9 cellular contexts compared by ENCODE assay signal in genomic region chr6:26577720-26578072, GRCh38. TPM values are rescaled to one million over a fixed set of nuclear protein-coding genes. Genes with fewer than 3 reads are reported as not detected.
DNase-seq lines count a peak whose midpoint lies in the region; ATAC-seq, FAIRE-seq and TF ChIP-seq lines count a peak whose summit lies in the region.
"Had no signal": no experiment of that assay in that cellular context is flagged by ENCODE, and none has a peak within 500 bp of the region (broad histone marks: within the 10 kb centered on the region; RNA-seq: fewer than 3 reads in every experiment).

No MANE protein-coding gene starts in this region.

- no peak for ATAC-seq in CD8-positive, alpha-beta T cell

- H3K4me3 ChIP-seq in CD8-positive, alpha-beta T cell (ENCODE audit: low read depth, low read length), result peak overlapping the region; percentile 37
- H3K4me3 ChIP-seq in OCI-LY1 (ENCODE audit: low read depth, low read length, poor library complexity, severe bottlenecking) (peak overlapping the region; percentile 15), ectodermal cell (ENCODE audit: insufficient read depth, low read depth, low read length) (peak overlapping the region; percentile 32), kidney (ENCODE audit: low read length in 2 of 2) (peak overlapping the region in 1 of 2 donors; percentile 47)

- H3K4me3 Mint-ChIP-seq in CD8-positive, alpha-beta T cell, result peak overlapping the region; percentile 84
- H3K4me3 Mint-ChIP-seq in nephron progenitor cell, result peak overlapping the region; percentile 87

- in situ Hi-C loops in KBM-7 (cut with MboI; ENCODE audit: low pct_unique_long_range_greater_than_20kb, low sequenced_read_pairs), result no loop called here

- TF ChIP-seq CTCF in CD8-positive, alpha-beta T cell (IDR thresholded peaks at IDR 0.05), result no peak
- TF ChIP-seq CTCF in OCI-LY1 (IDR thresholded peaks at IDR 0.05; ENCODE audit: low read length) (no peak), nephron progenitor cell (IDR thresholded peaks at IDR 0.05) (no peak), kidney (IDR thresholded peaks at IDR 0.05; ENCODE audit: borderline replicate concordance, extremely low read depth, insufficient read depth) (no peak)

- no peak for FAIRE-seq in kidney (lab: Jason Lieb, UNC)

- no peak overlapping the region for H3K27ac ChIP-seq in CD8-positive, alpha-beta T cell (ENCODE audit: low read depth, low read length)
- H3K27ac ChIP-seq in OCI-LY1 (ENCODE audit: low read depth, low read length, poor library complexity, severe bottlenecking), result no peak overlapping the region
- no peak overlapping the region for H3K27ac ChIP-seq in ectodermal cell (ENCODE audit: insufficient read depth, low read depth, low read length, poor library complexity, severe bottlenecking)
- no peak overlapping the region for H3K27ac ChIP-seq in kidney (ENCODE audit: low read depth in 2 of 2, low read length in 2 of 2)

- POLR2A ChIA-PET in CD8-positive, alpha-beta T cell (lab: Charles Lee), result interaction anchor here (0.6 to 1.6 kb wide), 4 partner anchors 9 to 304 kb away, joined by 3 to 9 read pairs (median 5); partner anchors contain the start of gene HMGN4

- H3K4me1 ChIP-seq in CD8-positive, alpha-beta T cell (ENCODE audit: insufficient read depth, low read length), result peaks cover 8% of the 10 kb centered on the region
- H3K4me1 ChIP-seq in OCI-LY1 (ENCODE audit: insufficient read depth, low read length, severe bottlenecking) (peaks cover 17% of the 10 kb centered on the region), ectodermal cell (ENCODE audit: control insufficient read depth, insufficient read depth, low read length) (no peaks in the 10 kb centered on the region), kidney (ENCODE audit: control insufficient read depth in 1 of 2, insufficient read depth in 1 of 2, low read depth in 1 of 2, low read length in 2 of 2) (no peaks in the 10 kb centered on the region)

- no peak overlapping the region for H3K9ac ChIP-seq in OCI-LY1 (ENCODE audit: low read length)
- H3K9ac ChIP-seq in kidney (ENCODE audit: low read length in 2 of 2), result no peak overlapping the region

- H3K4me1 Mint-ChIP-seq in CD8-positive, alpha-beta T cell (ENCODE audit: low read depth), result peaks cover 22% of the 10 kb centered on the region
- H3K4me1 Mint-ChIP-seq in nephron progenitor cell, result peaks cover 6% of the 10 kb centered on the region

- no peak overlapping the region for H2AFZ ChIP-seq in OCI-LY1 (ENCODE audit: low read length)

- intact Hi-C loops in CD8-positive, alpha-beta T cell (cut with DNase I, micrococcal nuclease), result loop anchor here (10.0 kb wide), 2 partner anchors 253 to 897 kb away; partner anchors contain the start of gene ZNF184 (in 1 of the 2)
- intact Hi-C loops in kidney (cut with DNase I), result loop anchor here (10.0 kb wide), 1 partner anchor 233 kb away; no protein-coding TSS in a partner anchor

- H3K36me3 Mint-ChIP-seq in CD8-positive, alpha-beta T cell, result no peaks in the 10 kb centered on the region
- no peaks in the 10 kb centered on the region for H3K36me3 Mint-ChIP-seq in nephron progenitor cell (ENCODE audit: low read depth)

- no peaks in the 10 kb centered on the region for H3K27me3 ChIP-seq in CD8-positive, alpha-beta T cell (ENCODE audit: insufficient read depth, low read length)
- no peaks in the 10 kb centered on the region; the same call in 1 of the 2 replicates for H3K27me3 ChIP-seq in OCI-LY1 (ENCODE audit: insufficient read depth, low read length)
- peaks cover 41% of the 10 kb centered on the region for H3K27me3 ChIP-seq in ectodermal cell (ENCODE audit: control insufficient read depth, insufficient read depth, low read length, poor library complexity, severe bottlenecking)

- H3K9me3 ChIP-seq in CD8-positive, alpha-beta T cell (ENCODE audit: low read length), result no peaks in the 10 kb centered on the region
- H3K9me3 ChIP-seq in OCI-LY1 (ENCODE audit: low read length) (peaks cover 7% of the 10 kb centered on the region; the same call in 1 of the 2 replicates), ectodermal cell (ENCODE audit: control insufficient read depth, low read length) (peaks cover 2% of the 10 kb centered on the region), kidney (ENCODE audit: control insufficient read depth in 1 of 2, low read length in 2 of 2) (peaks cover 2 to 15% of the 10 kb centered on the region in 2 donors)

- H3F3A ChIP-seq in OCI-LY1 (ENCODE audit: insufficient read depth, low read length), result no peaks in the 10 kb centered on the region

- no peaks in the 10 kb centered on the region for H3K9me2 ChIP-seq in OCI-LY1 (ENCODE audit: low read depth, low read length)

- WGBS in ectodermal cell, 2 experiments, result 6 to 8% methylated on average over 17 of the region's 17 CpGs

- H3K27me3 Mint-ChIP-seq in CD8-positive, alpha-beta T cell (ENCODE audit: low read depth), result no peaks in the 10 kb centered on the region
- peaks cover 94% of the 10 kb centered on the region for H3K27me3 Mint-ChIP-seq in nephron progenitor cell (ENCODE audit: low read depth, poor library complexity)

- no peaks in the 10 kb centered on the region for H3K36me3 ChIP-seq in CD8-positive, alpha-beta T cell (ENCODE audit: insufficient read depth, low read length)
- no peaks in the 10 kb centered on the region for H3K36me3 ChIP-seq in OCI-LY1 (ENCODE audit: insufficient read depth, low read length)
- no peaks in the 10 kb centered on the region for H3K36me3 ChIP-seq in ectodermal cell (ENCODE audit: control insufficient read depth, insufficient read depth, low read length)
- H3K36me3 ChIP-seq in kidney (ENCODE audit: control insufficient read depth in 1 of 2, insufficient read depth in 2 of 2, low read length in 2 of 2), result no peaks in the 10 kb centered on the region

- H3K9me3 Mint-ChIP-seq in CD8-positive, alpha-beta T cell, result peaks cover 10% of the 10 kb centered on the region
- H3K9me3 Mint-ChIP-seq in nephron progenitor cell, result peaks cover 28% of the 10 kb centered on the region

- H3K4me2 ChIP-seq in OCI-LY1 (ENCODE audit: low read length), result peak overlapping the region; percentile 28

- H4K20me1 ChIP-seq in OCI-LY1 (ENCODE audit: insufficient read depth, low read length), result no peaks in the 10 kb centered on the region

- H3K27ac Mint-ChIP-seq in CD8-positive, alpha-beta T cell, result no peak overlapping the region
- no peak overlapping the region for H3K27ac Mint-ChIP-seq in nephron progenitor cell

- DNase-seq in CD8-positive, alpha-beta T cell, result no peak
- DNase-seq in nephron progenitor cell, result no peak
- DNase-seq in KBM-7, result no peak
- no peak for DNase-seq in NCI-H146 (lab: John Stamatoyannopoulos, UW)
- no peak for DNase-seq in kidney
- DNase-seq in COLO829 (ENCODE audit: low spot score), result no peak
- DNase-seq: NCI-H1105 treated with DMSO at 0.1 percent for 48 hours had no signal

- no peaks in the 10 kb centered on the region for H3K79me2 ChIP-seq in OCI-LY1 (ENCODE audit: insufficient read depth, low read length)

- CTCF ChIA-PET in CD8-positive, alpha-beta T cell (lab: Charles Lee), result interaction anchor here (4.0 to 6.7 kb wide), 2 partner anchors 17 to 236 kb away, joined by 13 to 61 read pairs; partner anchors contain the start of gene ABT1

RNA-seq across cellular contexts. Expression of gene ABT1, which starts 19.1 kb away (rescaled TPM):
- total RNA-seq in CD8-positive, alpha-beta T cell, result 10 to 100 TPM; 42.5 to 44.2 TPM
- 17.3 TPM for polyA plus RNA-seq in ectodermal cell (2013, experiment 1 of 4)
- 18.4 TPM for polyA plus RNA-seq in ectodermal cell (2013, experiment 2 of 4)
- polyA plus RNA-seq in ectodermal cell (2013, experiment 3 of 4), result 15.8 TPM
- polyA plus RNA-seq in ectodermal cell (2013, experiment 4 of 4), result 17.1 TPM
- total RNA-seq in kidney, result 14.0 TPM
- 11.3 TPM for polyA plus RNA-seq in kidney (ENCODE audit: insufficient read depth, low read depth, low replicate concordance)

RNA-seq across cellular contexts. Expression of gene HMGN4, which starts 39.5 kb away (rescaled TPM):
- total RNA-seq in CD8-positive, alpha-beta T cell, result 10 to 100 TPM; 24.8 to 33.7 TPM
- polyA plus RNA-seq in ectodermal cell (2013, experiment 1 of 4), result 76.9 TPM
- 71.1 TPM for polyA plus RNA-seq in ectodermal cell (2013, experiment 2 of 4)
- 73.8 TPM for polyA plus RNA-seq in ectodermal cell (2013, experiment 3 of 4)
- polyA plus RNA-seq in ectodermal cell (2013, experiment 4 of 4), result 79.7 TPM
- total RNA-seq in kidney, result 72.7 TPM
- 49.3 TPM for polyA plus RNA-seq in kidney (ENCODE audit: insufficient read depth, low read depth, low replicate concordance)
